Comparison of ENCODE assay signal across 36 cellular contexts in genomic region chr6:155589190-155589589, GRCh38.
"Had no signal": no experiment of that assay in that cellular context is flagged by ENCODE, and none has a peak within 500 bp of the region (broad histone marks: within the 10 kb centered on the region; RNA-seq: fewer than 3 reads in every experiment).

No MANE protein-coding gene starts in this region.

- H3K27ac Mint-ChIP-seq: activated B cell treated with CpG ODN at 0.5 μM for 24 hours; activated CD4-positive, alpha-beta memory T cell treated with anti-CD3 and anti-CD28 coated beads for 36 hours; activated CD4-positive, alpha-beta T cell treated with anti-CD3 and anti-CD28 coated beads, Interleukin-2, amount 10 ng/mL, durations not matched to agents 24 days and 14 days; activated CD8-positive, alpha-beta T cell treated with anti-CD3 and anti-CD28 coated beads for 36 hours; activated naive CD4-positive, alpha-beta T cell treated with anti-CD3 and anti-CD28 coated beads for 36 hours; activated naive CD4-positive, alpha-beta T cell treated with anti-CD3 and anti-CD28 coated beads, Interleukin-2, amount 50 U/mL, for 72 hours; activated naive CD8-positive, alpha-beta T cell treated with anti-CD3 and anti-CD28 coated beads for 36 hours; activated T-cell treated with anti-CD3 and anti-CD28 coated beads, Interleukin-2, amount 50 U/mL, for 72 hours; activated T-helper 1 cell treated with anti-CD3 and anti-CD28 coated beads, Interleukin-12 subunit alpha, Interleukin-12 subunit beta, Interleukin-2, Interleukin-4 antibody, amounts not matched to agents 30 ng/mL and 10 ng/mL and 1 ng/mL, durations not matched to agents 14 hours and 24 hours and 36 hours; activated T-helper 17 cell treated with anti-CD3 and anti-CD28 coated beads, Interleukin-2, amount 50 U/mL, for 72 hours; T-helper 1 cell treated with Interleukin-12 subunit alpha and Interleukin-12 subunit beta and Interleukin-4 antibody, amounts not matched to agents 30 μg/mL and 1 μg/mL, for 36 hours; T-helper 2 cell treated with Interferon-gamma antibody and Interleukin-4, amounts not matched to agents 5 μg/mL and 100 μg/mL, for 36 hours had no signal

- DNase-seq: activated B cell treated with CpG ODN at 0.5 μM for 24 hours; activated CD4-positive, alpha-beta memory T cell treated with anti-CD3 and anti-CD28 coated beads for 36 hours; activated CD4-positive, alpha-beta T cell treated with anti-CD3 and anti-CD28 coated beads for 4 hours; activated CD4-positive, alpha-beta T cell treated with anti-CD3 and anti-CD28 coated beads, Interleukin-2, amount 10 ng/mL, durations not matched to agents 24 days and 14 days; activated CD4-positive, alpha-beta T cell treated with anti-CD3 and anti-CD28 coated beads, Interleukin-2, amount 50 U/mL, for 1 hour; activated CD4-positive, alpha-beta T cell treated with anti-CD3 and anti-CD28 coated beads, Interleukin-2, amount 50 U/mL, for 4 hours; activated CD4-positive, CD25-positive, alpha-beta regulatory T cell treated with anti-CD3 and anti-CD28 coated beads, Interleukin-2, amount 50 U/mL, for 72 hours; activated CD8-positive, alpha-beta memory T cell treated with anti-CD3 and anti-CD28 coated beads, Interleukin-2, amount 50 U/mL, for 4 hours; activated CD8-positive, alpha-beta T cell treated with anti-CD3 and anti-CD28 coated beads for 36 hours; activated effector memory CD4-positive, alpha-beta T cell treated with anti-CD3 and anti-CD28 coated beads, Interleukin-2, amount 50 U/mL, for 16 hours; activated gamma-delta T cell treated with Interleukin-2 at 50 U/mL for 16 hours; activated naive CD4-positive, alpha-beta T cell; activated naive CD4-positive, alpha-beta T cell treated with anti-CD3 and anti-CD28 coated beads for 36 hours; activated naive CD4-positive, alpha-beta T cell treated with anti-CD3 and anti-CD28 coated beads, Interleukin-2, amount 50 U/mL, for 16 hours; activated naive CD8-positive, alpha-beta T cell treated with anti-CD3 and anti-CD28 coated beads for 36 hours; activated T-cell treated with anti-CD3 and anti-CD28 coated beads for 4 hours; activated T-cell treated with anti-CD3 and anti-CD28 coated beads, Interleukin-2, amount 50 U/mL, for 1 hour; activated T-cell treated with anti-CD3 and anti-CD28 coated beads, Interleukin-2, amount 50 U/mL, for 4 hours; activated T-cell treated with anti-CD3 and anti-CD28 coated beads, Interleukin-2, amount 50 U/mL, for 72 hours; adrenal gland; amniotic stem cell; aorta; body of pancreas; brain microvascular endothelial cell; central memory CD4-positive, alpha-beta T cell; T-helper 2 cell; T-helper 9 cell had no signal

- FAIRE-seq: astrocyte, TTC549 had no signal

- ATAC-seq: activated CD8-positive, alpha-beta T cell treated with anti-CD3 and anti-CD28 coated beads for 36 hours; activated naive CD4-positive, alpha-beta T cell treated with anti-CD3 and anti-CD28 coated beads, Interleukin-2, amount 50 U/mL, for 72 hours; activated T-cell treated with anti-CD3 and anti-CD28 coated beads, Interleukin-2, amount 50 U/mL, for 4 hours; activated T-cell treated with anti-CD3 and anti-CD28 coated beads, Interleukin-2, amount 50 U/mL, for 72 hours; activated T-helper 17 cell treated with anti-CD3 and anti-CD28 coated beads, Interleukin-2, amount 50 U/mL, for 72 hours; body of pancreas had no signal

- H3K4me1 Mint-ChIP-seq: activated B cell treated with CpG ODN at 0.5 μM for 24 hours; activated CD4-positive, alpha-beta T cell treated with anti-CD3 and anti-CD28 coated beads, Interleukin-2, amount 10 ng/mL, durations not matched to agents 24 days and 14 days; activated naive CD8-positive, alpha-beta T cell treated with anti-CD3 and anti-CD28 coated beads for 36 hours; activated T-helper 17 cell treated with anti-CD3 and anti-CD28 coated beads, Interleukin-2, amount 50 U/mL, for 72 hours had no signal

- H3K9me3 ChIP-seq: adrenal gland, body of pancreas, breast epithelium had no signal

- H3K36me3 ChIP-seq: adrenal gland, brain microvascular endothelial cell, breast epithelium had no signal

- H3K4me1 ChIP-seq: adrenal gland, body of pancreas, breast epithelium had no signal

- H3K36me3 Mint-ChIP-seq: activated CD4-positive, alpha-beta memory T cell treated with anti-CD3 and anti-CD28 coated beads for 36 hours; activated naive CD4-positive, alpha-beta T cell treated with anti-CD3 and anti-CD28 coated beads, Interleukin-2, amount 50 U/mL, for 72 hours; activated naive CD8-positive, alpha-beta T cell treated with anti-CD3 and anti-CD28 coated beads for 36 hours had no signal

- H3K9me3 Mint-ChIP-seq: activated CD4-positive, alpha-beta memory T cell treated with anti-CD3 and anti-CD28 coated beads for 36 hours; activated CD4-positive, alpha-beta T cell treated with anti-CD3 and anti-CD28 coated beads, Interleukin-2, amount 10 ng/mL, durations not matched to agents 24 days and 14 days; activated naive CD4-positive, alpha-beta T cell treated with anti-CD3 and anti-CD28 coated beads for 36 hours; activated T-cell treated with anti-CD3 and anti-CD28 coated beads, Interleukin-2, amount 50 U/mL, for 72 hours; activated T-helper 1 cell treated with anti-CD3 and anti-CD28 coated beads, Interleukin-12 subunit alpha, Interleukin-12 subunit beta, Interleukin-2, Interleukin-4 antibody, amounts not matched to agents 30 ng/mL and 10 ng/mL and 1 ng/mL, durations not matched to agents 14 hours and 24 hours and 36 hours; T-helper 1 cell treated with Interleukin-12 subunit alpha and Interleukin-12 subunit beta and Interleukin-4 antibody, amounts not matched to agents 30 μg/mL and 1 μg/mL, for 36 hours; T-helper 2 cell treated with Interferon-gamma antibody and Interleukin-4, amounts not matched to agents 5 μg/mL and 100 μg/mL, for 36 hours had no signal

- H3K4me3 Mint-ChIP-seq: activated B cell treated with CpG ODN at 0.5 μM for 24 hours; activated CD4-positive, alpha-beta memory T cell treated with anti-CD3 and anti-CD28 coated beads for 36 hours; activated CD4-positive, alpha-beta T cell treated with anti-CD3 and anti-CD28 coated beads, Interleukin-2, amount 10 ng/mL, durations not matched to agents 24 days and 14 days; activated CD8-positive, alpha-beta T cell treated with anti-CD3 and anti-CD28 coated beads for 36 hours; activated naive CD4-positive, alpha-beta T cell treated with anti-CD3 and anti-CD28 coated beads for 36 hours; activated naive CD8-positive, alpha-beta T cell treated with anti-CD3 and anti-CD28 coated beads for 36 hours; activated T-cell treated with anti-CD3 and anti-CD28 coated beads, Interleukin-2, amount 50 U/mL, for 4 hours; activated T-cell treated with anti-CD3 and anti-CD28 coated beads, Interleukin-2, amount 50 U/mL, for 72 hours; activated T-helper 1 cell treated with anti-CD3 and anti-CD28 coated beads, Interleukin-12 subunit alpha, Interleukin-12 subunit beta, Interleukin-2, Interleukin-4 antibody, amounts not matched to agents 30 ng/mL and 10 ng/mL and 1 ng/mL, durations not matched to agents 14 hours and 24 hours and 36 hours; activated T-helper 17 cell treated with anti-CD3 and anti-CD28 coated beads, Interleukin-2, amount 50 U/mL, for 72 hours; T-helper 1 cell treated with Interleukin-12 subunit alpha and Interleukin-12 subunit beta and Interleukin-4 antibody, amounts not matched to agents 30 μg/mL and 1 μg/mL, for 36 hours; T-helper 2 cell treated with Interferon-gamma antibody and Interleukin-4, amounts not matched to agents 5 μg/mL and 100 μg/mL, for 36 hours had no signal

- H3K27ac ChIP-seq: adrenal gland, body of pancreas, brain microvascular endothelial cell, breast epithelium, VCaP had no signal

- H3K4me3 ChIP-seq: adrenal gland, body of pancreas, breast epithelium had no signal

- H3K27me3 ChIP-seq: adrenal gland, body of pancreas, brain microvascular endothelial cell, breast epithelium had no signal
